In genomic region chr18:31484461-31484860, GRCh38 we compare ENCODE assay signal across 36 cellular contexts. TPM values are rescaled to one million over a fixed set of nuclear protein-coding genes. Genes with fewer than 3 reads are reported as not detected.
"Had no signal": no experiment of that assay in that cellular context is flagged by ENCODE, and none has a peak within 500 bp of the region (broad histone marks: within the 10 kb centered on the region; RNA-seq: fewer than 3 reads in every experiment).

No MANE protein-coding gene starts in this region.

- H3K4me3 ChIP-seq: body of pancreas, breast epithelium, Peyer's patch, SK-N-MC had no signal

- ATAC-seq: activated CD8-positive, alpha-beta T cell treated with anti-CD3 and anti-CD28 coated beads for 36 hours; activated T-cell treated with anti-CD3 and anti-CD28 coated beads, Interleukin-2, amount 50 U/mL, for 72 hours; activated T-helper 17 cell treated with anti-CD3 and anti-CD28 coated beads, Interleukin-2, amount 50 U/mL, for 72 hours; body of pancreas; PC-3; Right ventricle myocardium inferior had no signal

- H3K9me3 ChIP-seq: body of pancreas, breast epithelium, Peyer's patch had no signal

- H3K27me3 ChIP-seq: body of pancreas, breast epithelium, Peyer's patch had no signal

- H3K4me1 ChIP-seq: body of pancreas, breast epithelium had no signal

- DNase-seq: activated CD4-positive, alpha-beta T cell treated with anti-CD3 and anti-CD28 coated beads for 1 hour; activated CD4-positive, alpha-beta T cell treated with anti-CD3 and anti-CD28 coated beads for 48 hours; activated CD4-positive, alpha-beta T cell treated with anti-CD3 and anti-CD28 coated beads, Interleukin-2, amount 50 U/mL, for 4 hours; activated CD4-positive, CD25-positive, alpha-beta regulatory T cell; activated CD8-positive, alpha-beta T cell treated with anti-CD3 and anti-CD28 coated beads for 36 hours; activated gamma-delta T cell; activated naive CD4-positive, alpha-beta T cell treated with Interleukin-2 at 50 U/mL for 16 hours; activated naive CD8-positive, alpha-beta T cell treated with anti-CD3 and anti-CD28 coated beads, Interleukin-2, amount 10 ng/mL, durations not matched to agents 7 days and 5 days; activated T-cell treated with anti-CD3 and anti-CD28 coated beads, Interleukin-2, amount 50 U/mL, for 1 hour; activated T-cell treated with anti-CD3 and anti-CD28 coated beads, Interleukin-2, amount 50 U/mL, for 72 hours; body of pancreas; caudate nucleus; Karpas-422; KBM-7; NCI-H1105 treated with DMSO at 0.1 percent for 48 hours; NCI-H1436; NCI-H1694; NCI-H1930; NCI-H2081 treated with DMSO at 0.1 percent for 48 hours; NCI-H226; NCI-H524 treated with DMSO at 0.1 percent for 48 hours; NCI-H748 treated with DMSO at 0.1 percent for 48 hours; NK-92 treated with Interleukin-12 subunit alpha and Interleukin-12 subunit beta, amount 100 ng/mL, for 24 hours; PC-3; Peyer's patch; T1000; WERI-Rb-1 had no signal

- H3K36me3 ChIP-seq: breast epithelium, Peyer's patch, WERI-Rb-1 had no signal

- H3K27ac ChIP-seq: body of pancreas, breast epithelium, Peyer's patch, RWPE1, SK-N-MC, WERI-Rb-1 had no signal

RNA-seq across cellular contexts. Expression of gene DSG3, which starts 36.9 kb away (rescaled TPM):
- total RNA-seq: activated CD8-positive, alpha-beta memory T cell treated with anti-CD3 and anti-CD28 coated beads for 36 hours; activated CD8-positive, alpha-beta T cell treated with anti-CD3 and anti-CD28 coated beads for 36 hours; activated naive CD8-positive, alpha-beta T cell treated with anti-CD3 and anti-CD28 coated beads, Interleukin-2, amount 10 ng/mL, durations not matched to agents 7 days and 5 days; activated T-cell treated with anti-CD3 and anti-CD28 coated beads, Interleukin-2, amount 50 U/mL, for 72 hours; activated T-helper 17 cell treated with anti-CD3 and anti-CD28 coated beads, Interleukin-2, amount 50 U/mL, for 72 hours; body of pancreas; NCI-H460; PC-3; Right ventricle myocardium inferior; T-helper 1 cell treated with Interleukin-12 subunit alpha and Interleukin-12 subunit beta and Interleukin-4 antibody, amounts not matched to agents 30 ng/mL and 1 ng/mL, for 36 hours; T-helper 2 cell treated with Interferon-gamma antibody and Interleukin-4, amounts not matched to agents 100 ng/mL and 5 ng/mL, for 36 hours had no signal
